In the genomic region with DNA sequence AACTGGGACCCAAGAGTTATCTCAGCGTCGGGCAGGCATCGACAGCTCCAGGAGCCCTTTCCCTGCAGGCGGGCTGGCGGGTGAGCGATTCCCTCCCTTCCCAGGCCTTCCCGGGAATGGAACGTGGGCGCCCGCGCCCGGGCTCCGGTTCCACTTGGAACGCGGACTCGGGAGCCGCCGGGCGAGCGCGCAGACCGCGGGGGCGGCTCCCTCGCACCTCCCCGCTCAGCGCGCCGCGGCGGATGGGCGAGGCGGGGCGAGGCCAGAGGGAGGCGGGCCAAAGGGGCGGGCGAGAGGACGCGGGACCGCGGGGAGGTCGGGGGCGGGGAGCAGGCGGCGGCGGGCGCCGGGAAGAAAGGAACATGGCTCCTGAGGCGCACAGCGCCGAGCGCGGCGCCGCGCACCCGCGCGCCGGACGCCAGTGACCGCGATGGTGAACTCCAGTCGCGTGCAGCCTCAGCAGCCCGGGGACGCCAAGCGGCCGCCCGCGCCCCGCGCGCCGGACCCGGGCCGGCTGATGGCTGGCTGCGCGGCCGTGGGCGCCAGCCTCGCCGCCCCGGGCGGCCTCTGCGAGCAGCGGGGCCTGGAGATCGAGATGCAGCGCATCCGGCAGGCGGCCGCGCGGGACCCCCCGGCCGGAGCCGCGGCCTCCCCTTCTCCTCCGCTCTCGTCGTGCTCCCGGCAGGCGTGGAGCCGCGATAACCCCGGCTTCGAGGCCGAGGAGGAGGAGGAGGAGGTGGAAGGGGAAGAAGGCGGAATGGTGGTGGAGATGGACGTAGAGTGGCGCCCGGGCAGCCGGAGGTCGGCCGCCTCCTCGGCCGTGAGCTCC, we compare ENCODE assay signal across 8 cellular contexts. TPM values are rescaled to one million over a fixed set of nuclear protein-coding genes. Genes with fewer than 3 reads are reported as not detected.
DNase-seq lines count a peak whose midpoint lies in the region; ATAC-seq and TF ChIP-seq lines count a peak whose summit lies in the region.

A gene (plus strand): TSS at position 332 of the 829 bp plus-strand sequence. CDS start 99 bp downstream, at position 431.

- dilution Hi-C loops in IMR-90 (cut with HindIII; ENCODE audit: low sequenced_read_pairs, unreplicated experiment): no loop called here

- DNase-seq in IMR-90: peak; percentile 65
- DNase-seq in SK-N-MC (ENCODE audit: low read depth, low spot score): no peak
- DNase-seq in activated naive CD4-positive, alpha-beta T cell treated with anti-CD3 and anti-CD28 coated beads, Interleukin-2, amount 50 U/mL, for 16 hours: peak; percentile 73
- DNase-seq in glomerular endothelial cell (ENCODE audit: extremely low read depth, low read depth, low spot score): no peak
- peak; percentile 95 for DNase-seq in osteoblast (ENCODE audit: insufficient read length, low spot score, missing footprints)
- peak; percentile 89 for DNase-seq in testis

- H3K27me3 ChIP-seq in DOHH2 (ENCODE audit: control insufficient read depth, low read length) (peaks cover 4% of the 10 kb centered on the region; the same call in 1 of the 2 replicates), IMR-90 (ENCODE audit: control insufficient read depth, insufficient read depth, low read length) (no peaks in the 10 kb centered on the region), osteoblast (ENCODE audit: insufficient read depth, low read length) (no peaks in the 10 kb centered on the region), testis (no peaks in the 10 kb centered on the region)

- POLR2A ChIA-PET in IMR-90 (lab: Charles Lee; ENCODE audit: unreplicated experiment): interaction anchor here (0.6 kb wide), 1 partner anchor 478 kb away, joined by 3 read pairs; a partner anchor contains a TSS

- CTCF ChIA-PET in IMR-90 (lab: Yijun Ruan, JAX): no interaction called here

- H2BK20ac ChIP-seq in IMR-90 (ENCODE audit: low read depth, low read length): peak within 1 kb of the TSS; percentile 26; the same call in 1 of the 2 replicates

- no TSS peak for BruUV-seq in IMR-90 (replicated peaks; lab: Mats Ljungman, UMichigan)

- H3K9me1 ChIP-seq in IMR-90 (ENCODE audit: insufficient read depth, low read length): peaks cover 3% of the 10 kb centered on the region; the same call in 1 of the 2 replicates

- H4K20me1 ChIP-seq in DOHH2 (ENCODE audit: control insufficient read depth, insufficient read depth, low read depth, low read length) (peaks cover 5% of the 10 kb centered on the region; the same call in 1 of the 2 replicates), IMR-90 (ENCODE audit: insufficient read depth, low read length) (peaks cover 20% of the 10 kb centered on the region), osteoblast (ENCODE audit: insufficient read depth, low read length) (peaks cover 10% of the 10 kb centered on the region)

- H4K91ac ChIP-seq in IMR-90 (ENCODE audit: insufficient read depth, low read depth, low read length): peak within 1 kb of the TSS; percentile 55

- peak within 1 kb of the TSS; percentile 82 for H3K4me3 ChIP-seq in DOHH2 (ENCODE audit: low read length)
- H3K4me3 ChIP-seq in IMR-90 (ENCODE audit: insufficient read depth, low read depth, low read length): peak within 1 kb of the TSS; percentile 93
- H3K4me3 ChIP-seq in SK-N-MC: peak within 1 kb of the TSS; percentile 79
- peak within 1 kb of the TSS; percentile 77 for H3K4me3 ChIP-seq in osteoblast (ENCODE audit: insufficient read depth, low read length)
- peak within 1 kb of the TSS; percentile 66 to 85 for H3K4me3 ChIP-seq in testis

- peak within 1 kb of the TSS; percentile 18 to 79; a peak in 2 of 4 replicates for H4K8ac ChIP-seq in IMR-90 (ENCODE audit: low read depth in 2 of 2, low read length in 2 of 2)

- H3K14ac ChIP-seq in IMR-90 (replicated peaks; ENCODE audit: low read depth, low read length): peak within 1 kb of the TSS; percentile 72

- H3K27ac ChIP-seq in DOHH2 (ENCODE audit: low read depth, low read length): peak within 1 kb of the TSS; percentile 23
- H3K27ac ChIP-seq in IMR-90 (ENCODE audit: insufficient read depth, low read length): peak within 1 kb of the TSS; percentile 85
- H3K27ac ChIP-seq in SK-N-MC: no peak within 1 kb of the TSS
- peak within 1 kb of the TSS; percentile 74 for H3K27ac ChIP-seq in osteoblast (ENCODE audit: low read depth, low read length)
- peak within 1 kb of the TSS; percentile 85 to 86 for H3K27ac ChIP-seq in testis

- peak within 1 kb of the TSS; percentile 72; the same call in 1 of the 2 replicates for H2AK5ac ChIP-seq in IMR-90 (ENCODE audit: low read depth, low read length)

- H2AK9ac ChIP-seq in IMR-90 (replicated peaks; ENCODE audit: low read depth, low read length, poor library complexity): peak within 1 kb of the TSS; percentile 86

- no peak within 1 kb of the TSS; the same call in 1 of the 2 replicates for H3K18ac ChIP-seq in IMR-90 (ENCODE audit: low read depth, low read length)

- peak within 1 kb of the TSS; percentile 88 for H2BK120ac ChIP-seq in IMR-90 (ENCODE audit: low read depth, low read length)

- H3K23ac ChIP-seq in IMR-90 (ENCODE audit: low read depth, low read length): peak within 1 kb of the TSS; percentile 93; the same call in 1 of the 2 replicates

- peak within 1 kb of the TSS; percentile 51; the same call in 1 of the 2 replicates for H4K5ac ChIP-seq in IMR-90 (ENCODE audit: low read depth, low read length)

- in situ Hi-C loops in IMR-90 (cut with MboI; ENCODE audit: low sequenced_read_pairs): no loop called here

- H3K9me3 ChIP-seq in DOHH2 (ENCODE audit: control insufficient read depth, insufficient read depth, low read length) (no peaks in the 10 kb centered on the region), IMR-90 (ENCODE audit: control insufficient read depth, insufficient read depth, low read length) (no peaks in the 10 kb centered on the region), SK-N-MC (ENCODE audit: low read depth, low read length) (no peaks in the 10 kb centered on the region), osteoblast (ENCODE audit: low read depth, low read length) (no peaks in the 10 kb centered on the region), testis (no peaks in the 10 kb centered on the region)

- H2BK5ac ChIP-seq in IMR-90 (ENCODE audit: low read depth, low read length, poor library complexity, severe bottlenecking): peak within 1 kb of the TSS; percentile 39

- no peak for TF ChIP-seq RAD21 in IMR-90 (IDR thresholded peaks at IDR 0.05; ENCODE audit: low read length)

- H3K4ac ChIP-seq in IMR-90 (ENCODE audit: low read depth, low read length): peak within 1 kb of the TSS; percentile 86

- H2AFZ ChIP-seq in IMR-90 (replicated peaks; ENCODE audit: low read length, poor library complexity) (peak within 1 kb of the TSS; percentile 94), osteoblast (ENCODE audit: low read length) (peak within 1 kb of the TSS; percentile 21)

- peaks cover 36% of the 10 kb centered on the region for H3K4me1 ChIP-seq in DOHH2 (ENCODE audit: control insufficient read depth, low read length)
- H3K4me1 ChIP-seq in IMR-90 (ENCODE audit: control insufficient read depth, insufficient read depth, low read length): peaks cover 13% of the 10 kb centered on the region; the same call in 1 of the 2 replicates
- peaks cover 50% of the 10 kb centered on the region for H3K4me1 ChIP-seq in osteoblast (ENCODE audit: insufficient read depth, low read length)
- H3K4me1 ChIP-seq in testis: peaks cover 8% of the 10 kb centered on the region

- TF ChIP-seq POLR2A in IMR-90 (IDR thresholded peaks at IDR 0.05; ENCODE audit: low read depth, low read length) (peak; percentile 61; the same call in 1 of the 2 replicates), testis (IDR thresholded peaks at IDR 0.05) (no peak)

- H3K79me2 ChIP-seq in DOHH2 (ENCODE audit: control insufficient read depth, low read length) (peaks cover 48% of the 10 kb centered on the region), osteoblast (ENCODE audit: insufficient read depth, low read length) (peaks cover 44% of the 10 kb centered on the region)

- TF ChIP-seq CTCF in DOHH2 (IDR thresholded peaks at IDR 0.05; ENCODE audit: low read depth, low read length, poor library complexity, severe bottlenecking): no peak
- no peak for TF ChIP-seq CTCF in IMR-90 (conservative IDR thresholded peaks at IDR 0.05; ENCODE audit: low read depth, low read length)
- TF ChIP-seq CTCF in osteoblast (IDR thresholded peaks at IDR 0.05; ENCODE audit: extremely low read depth, low read depth, low read length): no peak
- no peak for TF ChIP-seq CTCF in testis (IDR thresholded peaks at IDR 0.05)

- H3K56ac ChIP-seq in IMR-90 (ENCODE audit: extremely low read depth, insufficient read depth, low read length): peak within 1 kb of the TSS; percentile 79; the same call in 1 of the 2 replicates

- peak within 1 kb of the TSS; percentile 85 for H3K9ac ChIP-seq in IMR-90 (ENCODE audit: low read depth, low read length)
- H3K9ac ChIP-seq in SK-N-MC (ENCODE audit: insufficient read length): peak within 1 kb of the TSS; percentile 61

- H2BK15ac ChIP-seq in IMR-90 (ENCODE audit: low read depth, low read length): peak within 1 kb of the TSS; percentile 34; the same call in 1 of the 3 replicates

- no peaks in the 10 kb centered on the region for H3K9me2 ChIP-seq in DOHH2 (replicated peaks; ENCODE audit: control insufficient read depth, low read length)

- WGBS in IMR-90 (ENCODE audit: extremely low coverage in 2 of 2, insufficient read length in 1 of 2), 2 experiments: 0% methylated on average over 37 of the region's 117 CpGs; no CpG with 5 or more reads in 1 of the 2 experiments
- WGBS in testis, 2 donors: 0 to 1% methylated on average over 29 to 56 of the region's 117 CpGs

- H3K36me3 ChIP-seq in DOHH2 (ENCODE audit: control insufficient read depth, low read length): peaks cover 8% of the 10 kb centered on the region
- no peaks in the 10 kb centered on the region for H3K36me3 ChIP-seq in IMR-90 (ENCODE audit: control insufficient read depth, insufficient read depth, low read length)
- no peaks in the 10 kb centered on the region for H3K36me3 ChIP-seq in SK-N-MC (ENCODE audit: insufficient read depth, low read length)
- H3K36me3 ChIP-seq in osteoblast (ENCODE audit: insufficient read depth, low read length): no peaks in the 10 kb centered on the region
- no peaks in the 10 kb centered on the region for H3K36me3 ChIP-seq in testis (ENCODE audit: low read depth, missing control alignments)

- peaks cover 7% of the 10 kb centered on the region; the same call in 1 of the 2 replicates for H3F3A ChIP-seq in DOHH2 (ENCODE audit: control insufficient read depth, insufficient read depth)

- peaks cover 10 to 24% of the 10 kb centered on the region in 2 experiments; a peak in 3 of 4 replicates for H3K79me1 ChIP-seq in IMR-90 (ENCODE audit: low read depth in 1 of 2, low read length in 2 of 2)

- H3K4me2 ChIP-seq in DOHH2 (ENCODE audit: low read length): peak within 1 kb of the TSS; percentile 93
- H3K4me2 ChIP-seq in IMR-90 (ENCODE audit: low read depth, low read length): peak within 1 kb of the TSS; percentile 94
- peak within 1 kb of the TSS; percentile 92 for H3K4me2 ChIP-seq in osteoblast (ENCODE audit: insufficient read depth, low read length)

- intact Hi-C loops in IMR-90 (cut with micrococcal nuclease) (loop anchor here (5.0 kb wide), 1 partner anchor 35 kb away; no protein-coding TSS in a partner anchor), testis (cut with DNase I; ENCODE audit: low total_unique reads) (no loop called here)

- peak; percentile 91 for ATAC-seq in GM21528 (IDR thresholded peaks at IDR 0.05; ENCODE audit: low FRiP score, unreplicated experiment)
- peak; percentile 91 for ATAC-seq in IMR-90 (ENCODE audit: low read depth)

RNA-seq across cellular contexts. Expression of the gene that starts here (rescaled TPM):
- 51.3 and 96.7 TPM in 2 replicates for total RNA-seq in IMR-90 (2012; rRNA removed)
- 37.3 and 43.8 TPM in 2 replicates for polyA plus RNA-seq in IMR-90 (2012; rRNA removed)
- 6.0 and 7.7 TPM in 2 replicates for polyA plus RNA-seq in IMR-90 (2012; cell fraction: cytosol; rRNA removed)
- polyA plus RNA-seq in IMR-90 (2012; cell fraction: nucleus; rRNA removed; ENCODE audit: low replicate concordance): 11.8 and 68.7 TPM in 2 replicates
- 18.8 and 27.6 TPM in 2 replicates for total RNA-seq in glomerular endothelial cell
- total RNA-seq in osteoblast: 106 and 111 TPM in 2 replicates
- 10 to 100 TPM; 24.6 to 52.8 TPM for total RNA-seq in testis
- polyA plus RNA-seq in testis (ENCODE audit: insufficient read depth, low read depth, low replicate concordance): 18.7 TPM

Comparison
In these comparisons a context has a peak if more than half of its experiments do, and no peak if none do; other contexts are left out.
1. DNase-seq: peak in IMR-90 (single experiment), activated naive CD4-positive, alpha-beta T cell treated with anti-CD3 and anti-CD28 coated beads, Interleukin-2, amount 50 U/mL, for 16 hours (single experiment), osteoblast (single experiment) and testis (single experiment); none in SK-N-MC (single experiment) and glomerular endothelial cell (single experiment).
2. Peak in every context shown above with its lines, with median percentiles within 50 percentile points of each other: H3K4me2 ChIP-seq and H3K4me3 ChIP-seq.